In the genomic region with DNA sequence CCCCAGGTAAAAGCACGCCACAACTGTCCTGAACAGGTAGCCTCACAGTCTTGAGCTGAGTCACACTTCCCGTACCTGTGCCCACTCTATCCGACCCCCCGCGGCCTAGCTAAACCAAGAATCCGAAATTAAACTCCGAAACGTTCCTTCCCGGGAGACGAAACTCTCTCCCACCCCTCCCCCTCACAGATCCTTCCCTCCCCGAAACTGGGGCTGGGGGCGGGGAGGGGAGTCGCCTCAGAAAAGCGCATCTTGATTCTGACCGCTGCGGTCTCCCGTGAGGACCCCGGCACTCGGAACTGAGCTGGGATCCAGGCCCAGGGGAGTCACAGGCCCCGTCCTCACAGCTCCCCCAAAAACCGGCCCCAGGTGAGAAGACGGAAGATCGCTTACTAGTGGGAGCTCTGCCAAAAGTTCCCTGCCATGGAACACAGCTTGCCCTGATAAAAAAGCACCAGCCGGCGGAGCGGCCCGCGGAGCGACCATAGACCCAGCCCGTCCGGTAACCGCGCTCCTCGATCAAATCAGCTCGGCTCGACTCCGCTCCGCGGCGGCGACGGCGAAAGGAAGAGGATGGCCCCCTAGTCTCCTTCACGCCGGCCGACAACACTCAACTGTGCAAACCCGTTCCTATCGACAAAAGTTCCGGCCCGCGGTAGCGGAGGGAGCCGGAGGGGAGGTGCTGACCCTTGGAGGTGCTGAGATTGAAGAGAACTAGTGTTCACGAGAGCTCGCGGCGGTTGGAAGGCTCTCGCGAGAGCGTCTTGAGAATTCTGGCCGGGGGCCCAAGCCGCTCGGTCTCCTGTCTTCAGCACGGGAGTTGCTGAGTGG, we compare ENCODE assay signal across 8 cellular contexts. TPM values are rescaled to one million over a fixed set of nuclear protein-coding genes. Genes with fewer than 3 reads are reported as not detected.
DNase-seq lines count a peak whose midpoint lies in the region; ATAC-seq and TF ChIP-seq lines count a peak whose summit lies in the region.

A gene with protein sequence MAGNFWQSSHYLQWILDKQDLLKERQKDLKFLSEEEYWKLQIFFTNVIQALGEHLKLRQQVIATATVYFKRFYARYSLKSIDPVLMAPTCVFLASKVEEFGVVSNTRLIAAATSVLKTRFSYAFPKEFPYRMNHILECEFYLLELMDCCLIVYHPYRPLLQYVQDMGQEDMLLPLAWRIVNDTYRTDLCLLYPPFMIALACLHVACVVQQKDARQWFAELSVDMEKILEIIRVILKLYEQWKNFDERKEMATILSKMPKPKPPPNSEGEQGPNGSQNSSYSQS (minus strand): TSS at position 558 of the 831 bp plus-strand sequence. CDS start 133 bp downstream, at position 425.

- H3K27me3 ChIP-seq in spleen (replicated peaks in 1 of 7), result no peaks in the 10 kb centered on the region

- H3K36me3 ChIP-seq in spleen, result no peaks in the 10 kb centered on the region

- intact Hi-C loops in activated B cell treated with CpG ODN at 0.5 μM for 24 hours (cut with micrococcal nuclease), result loop anchor here (1.0 to 5.0 kb wide), 8 partner anchors 11 to 621 kb away; partner anchors contain the start of genes FBXL4, PNISR and USP45
- intact Hi-C loops in spleen (cut with DNase I; ENCODE audit: low total_unique reads), result no loop called here

- peaks cover 2% of the 10 kb centered on the region for H3K9me3 Mint-ChIP-seq in activated B cell treated with CpG ODN at 0.5 μM for 24 hours

- no peaks in the 10 kb centered on the region for H3K9me3 ChIP-seq in spleen

- WGBS in spleen, 5 donors, result 0 to 1% (median 0%) methylated on average over 52 to 64 of the region's 64 CpGs

- in situ Hi-C loops in ACHN (cut with HindIII; ENCODE audit: low pct_ligation_motif_present, low pct_unique_long_range_greater_than_20kb, low sequenced_read_pairs), result no loop called here

- peak within 1 kb of the TSS; percentile 99 for H3K4me3 Mint-ChIP-seq in activated B cell treated with CpG ODN at 0.5 μM for 24 hours

- H3K27me3 Mint-ChIP-seq in activated B cell treated with CpG ODN at 0.5 μM for 24 hours, result no peaks in the 10 kb centered on the region

- TF ChIP-seq CTCF in activated B cell treated with CpG ODN at 0.5 μM for 24 hours (IDR thresholded peaks at IDR 0.05) (no peak), spleen (IDR thresholded peaks at IDR 0.05 in 8 of 11, conservative IDR thresholded peaks at IDR 0.05 in 3 of 11) (peak in 1 of 11 experiments; percentile 7)

- H3K27ac ChIP-seq in caudate nucleus (ENCODE audit: low read depth, low read length) (no peak within 1 kb of the TSS), spleen (peak within 1 kb of the TSS; percentile 58 to 85 (median 81))

- H3K4me1 Mint-ChIP-seq in activated B cell treated with CpG ODN at 0.5 μM for 24 hours, result peaks cover 32% of the 10 kb centered on the region

- POLR2A ChIA-PET in activated B cell treated with CpG ODN at 0.5 μM for 24 hours (lab: Charles Lee), result interaction anchor here (1.0 to 2.3 kb wide), 13 partner anchors 9 to 175 kb away, joined by 3 to 38 read pairs (median 12); partner anchors contain the start of genes COQ3, PNISR and USP45

- TF ChIP-seq POLR2A in spleen (IDR thresholded peaks at IDR 0.05), result peak in 2 of 3 donors; percentile 39 to 62

- H3K4me1 ChIP-seq in spleen, result peaks cover 14 to 52% (median 32%) of the 10 kb centered on the region in 6 donors

- peak; percentile 97 for DNase-seq in ACHN
- peak; percentile 97 for DNase-seq in NCI-H2227 (lab: John Stamatoyannopoulos, UW; ENCODE audit: unreplicated experiment)
- DNase-seq in activated B cell treated with CpG ODN at 0.5 μM for 24 hours, result peak; percentile 82
- peak; percentile 14 to 94 (median 81) for DNase-seq in caudate nucleus (lab: John Stamatoyannopoulos, UW)
- DNase-seq in inferior parietal cortex (ENCODE audit: extremely low spot score), result peak; percentile 85
- DNase-seq in spleen, result peak; percentile 97

- H3K4me3 ChIP-seq in spleen, result peak within 1 kb of the TSS; percentile 68 to 96 (median 80)

- H3K27ac Mint-ChIP-seq in activated B cell treated with CpG ODN at 0.5 μM for 24 hours, result peak within 1 kb of the TSS; percentile 93

- peaks cover 11% of the 10 kb centered on the region for H3K36me3 Mint-ChIP-seq in activated B cell treated with CpG ODN at 0.5 μM for 24 hours (ENCODE audit: low read depth)

- ATAC-seq in GM18870 (IDR thresholded peaks at IDR 0.05; ENCODE audit: unreplicated experiment) (peak; percentile 99), HG03135 (IDR thresholded peaks at IDR 0.05; ENCODE audit: unreplicated experiment) (peak; percentile 99), activated B cell treated with CpG ODN at 0.5 μM for 24 hours (ENCODE audit: low read depth) (peak; percentile 96)

- CTCF ChIA-PET in activated B cell treated with CpG ODN at 0.5 μM for 24 hours (lab: Charles Lee), result interaction anchor here (1.3 to 1.4 kb wide), 3 partner anchors 21 to 178 kb away, joined by 3 to 4 read pairs (median 4); no protein-coding TSS in a partner anchor

RNA-seq across cellular contexts. Expression of the gene that starts here (rescaled TPM):
- total RNA-seq in activated B cell treated with CpG ODN at 0.5 μM for 24 hours (50.4 and 51.6 TPM in 2 replicates), spleen (10 to 100 TPM; 40.0 to 66.0 (median 44.5) TPM)
- polyA plus RNA-seq in spleen, result 10 to 100 TPM; 28.8 to 32.7 (median 30.0) TPM
